11 cellular contexts compared by ENCODE assay signal in genomic region chr21:15104470-15104869, GRCh38.
"Had no signal": no experiment of that assay in that cellular context is flagged by ENCODE, and none has a peak within 500 bp of the region (broad histone marks: within the 10 kb centered on the region; RNA-seq: fewer than 3 reads in every experiment).

No MANE protein-coding gene starts in this region.

- H3K4me2 ChIP-seq: GM23338 had no signal

- H3K27ac Mint-ChIP-seq: GM23338, H9, HFFc6 had no signal

- H3K9ac ChIP-seq: GM23248 had no signal

- H3K4me3 ChIP-seq: GM23248, GM23338, HAP-1 had no signal

- H3K9me3 Mint-ChIP-seq: GM23338, H9, HFFc6 had no signal

- H3K9me3 ChIP-seq: HAP-1 had no signal

- H2AFZ ChIP-seq: GM23248, GM23338 had no signal

- DNase-seq: GM23248, GOT3, H7, H9, HCEC 1CT, HFFc6 had no signal

- H3K4me1 Mint-ChIP-seq: GM23338, H9 had no signal

- H3K36me3 ChIP-seq: HAP-1 had no signal

- H3K4me1 ChIP-seq: HAP-1 had no signal

- FAIRE-seq: H1, H54 had no signal

- H3K27ac ChIP-seq: GM23248 had no signal

- ATAC-seq: GM23338, HCT116 had no signal

- H3K4me3 Mint-ChIP-seq: GM23338, H9, HFFc6 had no signal
